In genomic region chr7:129799350-129799955, GRCh38 we compare ENCODE assay signal across 3 cellular contexts.
TF ChIP-seq lines count a peak whose summit lies in the region.

No MANE protein-coding gene starts in this region.

TF ChIP-seq in SK-N-SH, 30 proteins besides CTCF, POLR2A, EP300 and RAD21 (continued from another document):
- TF ChIP-seq SMC3 (IDR thresholded peaks at IDR 0.05; ENCODE audit: low read depth, low read length) (no peak), TCF12 (IDR thresholded peaks at IDR 0.05) (no peak), PBX3 (IDR thresholded peaks at IDR 0.05) (no peak), IRF3 (IDR thresholded peaks at IDR 0.05; ENCODE audit: low read depth, low read length) (no peak), REST (IDR thresholded peaks at IDR 0.05; ENCODE audit: low read depth, low read length) (no peak), RFX5 (IDR thresholded peaks at IDR 0.05; ENCODE audit: low read length) (no peak), FOXJ3 (CRISPR knock-in tag; IDR thresholded peaks at IDR 0.05) (no peak), MEF2A (IDR thresholded peaks at IDR 0.05; ENCODE audit: borderline replicate concordance, low read depth) (no peak), TAF1 (IDR thresholded peaks at IDR 0.05; ENCODE audit: borderline replicate concordance, low read depth, low read length) (no peak), USF2 (IDR thresholded peaks at IDR 0.05; ENCODE audit: borderline replicate concordance, low read depth, low read length) (no peak), EZH2phosphoT487 (IDR thresholded peaks at IDR 0.05; ENCODE audit: borderline replicate concordance, low read depth) (no peak), JUND (IDR thresholded peaks at IDR 0.05) (no peak), TEAD4 (IDR thresholded peaks at IDR 0.05; ENCODE audit: borderline replicate concordance, insufficient read depth) (no peak)

TF ChIP-seq in H1, 55 proteins besides CTCF, POLR2A, EP300 and RAD21 (continued from another document):
- no peak for TF ChIP-seq RNF2 (IDR thresholded peaks at IDR 0.05; ENCODE audit: borderline replicate concordance, low read depth, low read length, missing control alignments, poor library complexity, severe bottlenecking)
- TF ChIP-seq SRF (IDR thresholded peaks at IDR 0.05; ENCODE audit: low read depth, low read length), result no peak
- no peak for TF ChIP-seq CTBP2 (IDR thresholded peaks at IDR 0.05; ENCODE audit: borderline replicate concordance, insufficient read depth, insufficient read length, low read length)
- TF ChIP-seq KDM4A (IDR thresholded peaks at IDR 0.05; ENCODE audit: low read depth, low read length, severe bottlenecking), result no peak
- TF ChIP-seq RBBP5 (IDR thresholded peaks at IDR 0.05; ENCODE audit: borderline replicate concordance, low read depth, low read length), result no peak

TF ChIP-seq in GM12891, 5 proteins besides CTCF, POLR2A, EP300 and RAD21 (continued from another document):
- TF ChIP-seq TAF1 (IDR thresholded peaks at IDR 0.05; ENCODE audit: low read depth, low read length), result no peak
- TF ChIP-seq POLR2AphosphoS5 (IDR thresholded peaks at IDR 0.05; ENCODE audit: low read depth, low read length), result no peak
- TF ChIP-seq PAX5 (IDR thresholded peaks at IDR 0.05; ENCODE audit: insufficient read depth, low read length, severe bottlenecking), result no peak
- TF ChIP-seq POU2F2 (IDR thresholded peaks at IDR 0.05; ENCODE audit: low read depth, low read length), result no peak
